ENCODE assay signal across 1 cellular context in the genomic region with DNA sequence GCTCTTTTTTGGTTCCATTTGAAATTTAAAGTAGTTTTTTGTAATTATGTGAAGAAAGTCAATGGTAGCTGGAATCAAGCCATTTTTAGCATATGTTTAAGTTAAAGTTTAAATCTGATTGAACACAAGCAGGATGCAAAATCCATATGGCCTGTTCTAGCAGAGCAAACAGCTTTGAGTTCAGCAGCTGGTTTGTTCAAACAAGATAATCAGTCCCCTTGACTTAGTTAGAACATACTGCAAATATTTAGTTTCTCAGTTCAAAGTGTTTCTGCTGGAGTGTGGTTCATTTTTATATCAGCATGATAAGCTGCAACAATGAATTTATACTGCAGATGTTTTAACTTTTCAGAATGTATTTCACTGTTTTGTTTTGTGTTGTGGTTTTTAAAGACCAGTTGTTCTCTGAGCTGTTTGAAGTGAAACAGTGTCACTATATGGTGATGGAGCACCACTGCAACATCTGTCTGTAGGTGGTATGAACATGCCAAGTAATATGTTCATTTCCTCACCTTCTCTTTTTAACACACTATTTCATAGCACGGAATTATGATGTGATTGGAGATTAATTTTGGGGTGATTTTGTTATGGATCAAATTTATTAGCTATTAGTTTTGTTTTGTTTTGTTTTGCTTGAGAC.
TF ChIP-seq lines count a peak whose summit lies in the region.

No MANE protein-coding gene starts in this region.

TF ChIP-seq in HepG2, 621 proteins besides CTCF, POLR2A, EP300 and RAD21 (continued from another document and continues in another):
- TF ChIP-seq, protein P1, sequence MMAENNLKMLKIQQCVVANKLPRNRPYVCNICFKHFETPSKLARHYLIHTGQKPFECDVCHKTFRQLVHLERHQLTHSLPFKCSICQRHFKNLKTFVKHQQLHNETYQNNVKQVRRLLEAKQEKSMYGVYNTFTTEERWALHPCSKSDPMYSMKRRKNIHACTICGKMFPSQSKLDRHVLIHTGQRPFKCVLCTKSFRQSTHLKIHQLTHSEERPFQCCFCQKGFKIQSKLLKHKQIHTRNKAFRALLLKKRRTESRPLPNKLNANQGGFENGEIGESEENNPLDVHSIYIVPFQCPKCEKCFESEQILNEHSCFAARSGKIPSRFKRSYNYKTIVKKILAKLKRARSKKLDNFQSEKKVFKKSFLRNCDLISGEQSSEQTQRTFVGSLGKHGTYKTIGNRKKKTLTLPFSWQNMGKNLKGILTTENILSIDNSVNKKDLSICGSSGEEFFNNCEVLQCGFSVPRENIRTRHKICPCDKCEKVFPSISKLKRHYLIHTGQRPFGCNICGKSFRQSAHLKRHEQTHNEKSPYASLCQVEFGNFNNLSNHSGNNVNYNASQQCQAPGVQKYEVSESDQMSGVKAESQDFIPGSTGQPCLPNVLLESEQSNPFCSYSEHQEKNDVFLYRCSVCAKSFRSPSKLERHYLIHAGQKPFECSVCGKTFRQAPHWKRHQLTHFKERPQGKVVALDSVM (CRISPR knock-in tag; IDR thresholded peaks at IDR 0.05): no peak
- TF ChIP-seq MBD4 (IDR thresholded peaks at IDR 0.05; ENCODE audit: borderline replicate concordance, low read length) (0 out of 2 replicates have a peak, but pooled peaks have one; percentile 49), TCF12 (IDR thresholded peaks at IDR 0.05) (no peak), TCF12 (CRISPR knock-in tag; IDR thresholded peaks at IDR 0.05) (peak; percentile 50; the same call in 1 of the 2 replicates), ZNF780A (CRISPR knock-in tag; IDR thresholded peaks at IDR 0.05) (no peak), PAX8 (CRISPR knock-in tag; IDR thresholded peaks at IDR 0.05; ENCODE audit: borderline replicate concordance) (no peak), ZZZ3 (CRISPR knock-in tag; IDR thresholded peaks at IDR 0.05; ENCODE audit: borderline replicate concordance) (no peak), ZNF674 (CRISPR knock-in tag; IDR thresholded peaks at IDR 0.05; ENCODE audit: low read depth) (no peak), RAD51 (IDR thresholded peaks at IDR 0.05; ENCODE audit: borderline replicate concordance) (no peak), RXRB (CRISPR knock-in tag; IDR thresholded peaks at IDR 0.05; ENCODE audit: borderline replicate concordance) (peak; percentile 44; the same call in 1 of the 2 replicates), CAMTA2 (CRISPR knock-in tag; IDR thresholded peaks at IDR 0.05; ENCODE audit: borderline replicate concordance) (no peak), IRX3 (CRISPR knock-in tag; IDR thresholded peaks at IDR 0.05; ENCODE audit: borderline replicate concordance, low read depth) (no peak), KDM2A (CRISPR knock-in tag; IDR thresholded peaks at IDR 0.05; ENCODE audit: borderline replicate concordance, low read depth) (no peak), SIX1 (CRISPR knock-in tag; IDR thresholded peaks at IDR 0.05; ENCODE audit: borderline replicate concordance) (peak; percentile 65; the same call in 1 of the 2 replicates), ZNF136 (CRISPR knock-in tag; IDR thresholded peaks at IDR 0.05; ENCODE audit: low read depth) (no peak), ZNF558 (CRISPR knock-in tag; IDR thresholded peaks at IDR 0.05; ENCODE audit: borderline replicate concordance) (no peak), TEAD2 (CRISPR knock-in tag; IDR thresholded peaks at IDR 0.05) (no peak), ZNF644 (CRISPR knock-in tag; IDR thresholded peaks at IDR 0.05; ENCODE audit: low read depth) (0 out of 2 replicates have a peak, but pooled peaks have one; percentile 25), ZNF788 (CRISPR knock-in tag; IDR thresholded peaks at IDR 0.05; ENCODE audit: borderline replicate concordance) (no peak), ZNF232 (CRISPR knock-in tag; IDR thresholded peaks at IDR 0.05; ENCODE audit: borderline replicate concordance) (no peak), ZNF577 (CRISPR knock-in tag; IDR thresholded peaks at IDR 0.05; ENCODE audit: borderline replicate concordance, low read depth) (no peak), PHF20 (CRISPR knock-in tag; IDR thresholded peaks at IDR 0.05) (no peak), ZNF672 (CRISPR knock-in tag; IDR thresholded peaks at IDR 0.05) (no peak)
- TF ChIP-seq, protein P2, sequence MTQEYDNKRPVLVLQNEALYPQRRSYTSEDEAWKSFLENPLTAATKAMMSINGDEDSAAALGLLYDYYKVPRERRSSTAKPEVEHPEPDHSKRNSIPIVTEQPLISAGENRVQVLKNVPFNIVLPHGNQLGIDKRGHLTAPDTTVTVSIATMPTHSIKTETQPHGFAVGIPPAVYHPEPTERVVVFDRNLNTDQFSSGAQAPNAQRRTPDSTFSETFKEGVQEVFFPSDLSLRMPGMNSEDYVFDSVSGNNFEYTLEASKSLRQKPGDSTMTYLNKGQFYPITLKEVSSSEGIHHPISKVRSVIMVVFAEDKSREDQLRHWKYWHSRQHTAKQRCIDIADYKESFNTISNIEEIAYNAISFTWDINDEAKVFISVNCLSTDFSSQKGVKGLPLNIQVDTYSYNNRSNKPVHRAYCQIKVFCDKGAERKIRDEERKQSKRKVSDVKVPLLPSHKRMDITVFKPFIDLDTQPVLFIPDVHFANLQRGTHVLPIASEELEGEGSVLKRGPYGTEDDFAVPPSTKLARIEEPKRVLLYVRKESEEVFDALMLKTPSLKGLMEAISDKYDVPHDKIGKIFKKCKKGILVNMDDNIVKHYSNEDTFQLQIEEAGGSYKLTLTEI (CRISPR knock-in tag; conservative IDR thresholded peaks at IDR 0.05): no peak
- TF ChIP-seq, protein P3, sequence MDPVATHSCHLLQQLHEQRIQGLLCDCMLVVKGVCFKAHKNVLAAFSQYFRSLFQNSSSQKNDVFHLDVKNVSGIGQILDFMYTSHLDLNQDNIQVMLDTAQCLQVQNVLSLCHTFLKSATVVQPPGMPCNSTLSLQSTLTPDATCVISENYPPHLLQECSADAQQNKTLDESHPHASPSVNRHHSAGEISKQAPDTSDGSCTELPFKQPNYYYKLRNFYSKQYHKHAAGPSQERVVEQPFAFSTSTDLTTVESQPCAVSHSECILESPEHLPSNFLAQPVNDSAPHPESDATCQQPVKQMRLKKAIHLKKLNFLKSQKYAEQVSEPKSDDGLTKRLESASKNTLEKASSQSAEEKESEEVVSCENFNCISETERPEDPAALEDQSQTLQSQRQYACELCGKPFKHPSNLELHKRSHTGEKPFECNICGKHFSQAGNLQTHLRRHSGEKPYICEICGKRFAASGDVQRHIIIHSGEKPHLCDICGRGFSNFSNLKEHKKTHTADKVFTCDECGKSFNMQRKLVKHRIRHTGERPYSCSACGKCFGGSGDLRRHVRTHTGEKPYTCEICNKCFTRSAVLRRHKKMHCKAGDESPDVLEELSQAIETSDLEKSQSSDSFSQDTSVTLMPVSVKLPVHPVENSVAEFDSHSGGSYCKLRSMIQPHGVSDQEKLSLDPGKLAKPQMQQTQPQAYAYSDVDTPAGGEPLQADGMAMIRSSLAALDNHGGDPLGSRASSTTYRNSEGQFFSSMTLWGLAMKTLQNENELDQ (CRISPR knock-in tag; IDR thresholded peaks at IDR 0.05; ENCODE audit: borderline replicate concordance): no peak
- TF ChIP-seq, protein P4, sequence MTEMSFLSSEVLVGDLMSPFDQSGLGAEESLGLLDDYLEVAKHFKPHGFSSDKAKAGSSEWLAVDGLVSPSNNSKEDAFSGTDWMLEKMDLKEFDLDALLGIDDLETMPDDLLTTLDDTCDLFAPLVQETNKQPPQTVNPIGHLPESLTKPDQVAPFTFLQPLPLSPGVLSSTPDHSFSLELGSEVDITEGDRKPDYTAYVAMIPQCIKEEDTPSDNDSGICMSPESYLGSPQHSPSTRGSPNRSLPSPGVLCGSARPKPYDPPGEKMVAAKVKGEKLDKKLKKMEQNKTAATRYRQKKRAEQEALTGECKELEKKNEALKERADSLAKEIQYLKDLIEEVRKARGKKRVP (CRISPR knock-in tag; IDR thresholded peaks at IDR 0.05): no peak
- TF ChIP-seq, protein P5, sequence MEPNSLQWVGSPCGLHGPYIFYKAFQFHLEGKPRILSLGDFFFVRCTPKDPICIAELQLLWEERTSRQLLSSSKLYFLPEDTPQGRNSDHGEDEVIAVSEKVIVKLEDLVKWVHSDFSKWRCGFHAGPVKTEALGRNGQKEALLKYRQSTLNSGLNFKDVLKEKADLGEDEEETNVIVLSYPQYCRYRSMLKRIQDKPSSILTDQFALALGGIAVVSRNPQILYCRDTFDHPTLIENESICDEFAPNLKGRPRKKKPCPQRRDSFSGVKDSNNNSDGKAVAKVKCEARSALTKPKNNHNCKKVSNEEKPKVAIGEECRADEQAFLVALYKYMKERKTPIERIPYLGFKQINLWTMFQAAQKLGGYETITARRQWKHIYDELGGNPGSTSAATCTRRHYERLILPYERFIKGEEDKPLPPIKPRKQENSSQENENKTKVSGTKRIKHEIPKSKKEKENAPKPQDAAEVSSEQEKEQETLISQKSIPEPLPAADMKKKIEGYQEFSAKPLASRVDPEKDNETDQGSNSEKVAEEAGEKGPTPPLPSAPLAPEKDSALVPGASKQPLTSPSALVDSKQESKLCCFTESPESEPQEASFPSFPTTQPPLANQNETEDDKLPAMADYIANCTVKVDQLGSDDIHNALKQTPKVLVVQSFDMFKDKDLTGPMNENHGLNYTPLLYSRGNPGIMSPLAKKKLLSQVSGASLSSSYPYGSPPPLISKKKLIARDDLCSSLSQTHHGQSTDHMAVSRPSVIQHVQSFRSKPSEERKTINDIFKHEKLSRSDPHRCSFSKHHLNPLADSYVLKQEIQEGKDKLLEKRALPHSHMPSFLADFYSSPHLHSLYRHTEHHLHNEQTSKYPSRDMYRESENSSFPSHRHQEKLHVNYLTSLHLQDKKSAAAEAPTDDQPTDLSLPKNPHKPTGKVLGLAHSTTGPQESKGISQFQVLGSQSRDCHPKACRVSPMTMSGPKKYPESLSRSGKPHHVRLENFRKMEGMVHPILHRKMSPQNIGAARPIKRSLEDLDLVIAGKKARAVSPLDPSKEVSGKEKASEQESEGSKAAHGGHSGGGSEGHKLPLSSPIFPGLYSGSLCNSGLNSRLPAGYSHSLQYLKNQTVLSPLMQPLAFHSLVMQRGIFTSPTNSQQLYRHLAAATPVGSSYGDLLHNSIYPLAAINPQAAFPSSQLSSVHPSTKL (CRISPR knock-in tag; IDR thresholded peaks at IDR 0.05): peak; percentile 81
- TF ChIP-seq, protein P6, sequence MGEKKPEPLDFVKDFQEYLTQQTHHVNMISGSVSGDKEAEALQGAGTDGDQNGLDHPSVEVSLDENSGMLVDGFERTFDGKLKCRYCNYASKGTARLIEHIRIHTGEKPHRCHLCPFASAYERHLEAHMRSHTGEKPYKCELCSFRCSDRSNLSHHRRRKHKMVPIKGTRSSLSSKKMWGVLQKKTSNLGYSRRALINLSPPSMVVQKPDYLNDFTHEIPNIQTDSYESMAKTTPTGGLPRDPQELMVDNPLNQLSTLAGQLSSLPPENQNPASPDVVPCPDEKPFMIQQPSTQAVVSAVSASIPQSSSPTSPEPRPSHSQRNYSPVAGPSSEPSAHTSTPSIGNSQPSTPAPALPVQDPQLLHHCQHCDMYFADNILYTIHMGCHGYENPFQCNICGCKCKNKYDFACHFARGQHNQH (CRISPR knock-in tag; IDR thresholded peaks at IDR 0.05): no peak
- TF ChIP-seq, protein P7, sequence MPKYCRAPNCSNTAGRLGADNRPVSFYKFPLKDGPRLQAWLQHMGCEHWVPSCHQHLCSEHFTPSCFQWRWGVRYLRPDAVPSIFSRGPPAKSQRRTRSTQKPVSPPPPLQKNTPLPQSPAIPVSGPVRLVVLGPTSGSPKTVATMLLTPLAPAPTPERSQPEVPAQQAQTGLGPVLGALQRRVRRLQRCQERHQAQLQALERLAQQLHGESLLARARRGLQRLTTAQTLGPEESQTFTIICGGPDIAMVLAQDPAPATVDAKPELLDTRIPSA (CRISPR knock-in tag; IDR thresholded peaks at IDR 0.05; ENCODE audit: borderline replicate concordance): no peak
- TF ChIP-seq, protein P8, sequence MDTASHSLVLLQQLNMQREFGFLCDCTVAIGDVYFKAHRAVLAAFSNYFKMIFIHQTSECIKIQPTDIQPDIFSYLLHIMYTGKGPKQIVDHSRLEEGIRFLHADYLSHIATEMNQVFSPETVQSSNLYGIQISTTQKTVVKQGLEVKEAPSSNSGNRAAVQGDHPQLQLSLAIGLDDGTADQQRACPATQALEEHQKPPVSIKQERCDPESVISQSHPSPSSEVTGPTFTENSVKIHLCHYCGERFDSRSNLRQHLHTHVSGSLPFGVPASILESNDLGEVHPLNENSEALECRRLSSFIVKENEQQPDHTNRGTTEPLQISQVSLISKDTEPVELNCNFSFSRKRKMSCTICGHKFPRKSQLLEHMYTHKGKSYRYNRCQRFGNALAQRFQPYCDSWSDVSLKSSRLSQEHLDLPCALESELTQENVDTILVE (CRISPR knock-in tag; IDR thresholded peaks at IDR 0.05): no peak
- TF ChIP-seq, protein P9, sequence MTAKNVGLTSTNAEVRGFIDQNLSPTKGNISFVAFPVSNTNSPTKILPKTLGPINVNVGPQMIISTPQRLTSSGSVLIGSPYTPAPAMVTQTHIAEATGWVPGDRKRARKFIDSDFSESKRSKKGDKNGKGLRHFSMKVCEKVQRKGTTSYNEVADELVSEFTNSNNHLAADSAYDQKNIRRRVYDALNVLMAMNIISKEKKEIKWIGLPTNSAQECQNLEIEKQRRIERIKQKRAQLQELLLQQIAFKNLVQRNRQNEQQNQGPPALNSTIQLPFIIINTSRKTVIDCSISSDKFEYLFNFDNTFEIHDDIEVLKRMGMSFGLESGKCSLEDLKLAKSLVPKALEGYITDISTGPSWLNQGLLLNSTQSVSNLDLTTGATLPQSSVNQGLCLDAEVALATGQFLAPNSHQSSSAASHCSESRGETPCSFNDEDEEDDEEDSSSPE (CRISPR knock-in tag; IDR thresholded peaks at IDR 0.05): no peak; the same call in 1 of the 2 replicates
- TF ChIP-seq, protein P10, sequence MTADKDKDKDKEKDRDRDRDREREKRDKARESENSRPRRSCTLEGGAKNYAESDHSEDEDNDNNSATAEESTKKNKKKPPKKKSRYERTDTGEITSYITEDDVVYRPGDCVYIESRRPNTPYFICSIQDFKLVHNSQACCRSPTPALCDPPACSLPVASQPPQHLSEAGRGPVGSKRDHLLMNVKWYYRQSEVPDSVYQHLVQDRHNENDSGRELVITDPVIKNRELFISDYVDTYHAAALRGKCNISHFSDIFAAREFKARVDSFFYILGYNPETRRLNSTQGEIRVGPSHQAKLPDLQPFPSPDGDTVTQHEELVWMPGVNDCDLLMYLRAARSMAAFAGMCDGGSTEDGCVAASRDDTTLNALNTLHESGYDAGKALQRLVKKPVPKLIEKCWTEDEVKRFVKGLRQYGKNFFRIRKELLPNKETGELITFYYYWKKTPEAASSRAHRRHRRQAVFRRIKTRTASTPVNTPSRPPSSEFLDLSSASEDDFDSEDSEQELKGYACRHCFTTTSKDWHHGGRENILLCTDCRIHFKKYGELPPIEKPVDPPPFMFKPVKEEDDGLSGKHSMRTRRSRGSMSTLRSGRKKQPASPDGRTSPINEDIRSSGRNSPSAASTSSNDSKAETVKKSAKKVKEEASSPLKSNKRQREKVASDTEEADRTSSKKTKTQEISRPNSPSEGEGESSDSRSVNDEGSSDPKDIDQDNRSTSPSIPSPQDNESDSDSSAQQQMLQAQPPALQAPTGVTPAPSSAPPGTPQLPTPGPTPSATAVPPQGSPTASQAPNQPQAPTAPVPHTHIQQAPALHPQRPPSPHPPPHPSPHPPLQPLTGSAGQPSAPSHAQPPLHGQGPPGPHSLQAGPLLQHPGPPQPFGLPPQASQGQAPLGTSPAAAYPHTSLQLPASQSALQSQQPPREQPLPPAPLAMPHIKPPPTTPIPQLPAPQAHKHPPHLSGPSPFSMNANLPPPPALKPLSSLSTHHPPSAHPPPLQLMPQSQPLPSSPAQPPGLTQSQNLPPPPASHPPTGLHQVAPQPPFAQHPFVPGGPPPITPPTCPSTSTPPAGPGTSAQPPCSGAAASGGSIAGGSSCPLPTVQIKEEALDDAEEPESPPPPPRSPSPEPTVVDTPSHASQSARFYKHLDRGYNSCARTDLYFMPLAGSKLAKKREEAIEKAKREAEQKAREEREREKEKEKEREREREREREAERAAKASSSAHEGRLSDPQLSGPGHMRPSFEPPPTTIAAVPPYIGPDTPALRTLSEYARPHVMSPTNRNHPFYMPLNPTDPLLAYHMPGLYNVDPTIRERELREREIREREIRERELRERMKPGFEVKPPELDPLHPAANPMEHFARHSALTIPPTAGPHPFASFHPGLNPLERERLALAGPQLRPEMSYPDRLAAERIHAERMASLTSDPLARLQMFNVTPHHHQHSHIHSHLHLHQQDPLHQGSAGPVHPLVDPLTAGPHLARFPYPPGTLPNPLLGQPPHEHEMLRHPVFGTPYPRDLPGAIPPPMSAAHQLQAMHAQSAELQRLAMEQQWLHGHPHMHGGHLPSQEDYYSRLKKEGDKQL (CRISPR knock-in tag; IDR thresholded peaks at IDR 0.05; ENCODE audit: low read depth): peak; percentile 86
